ENCODE assay signal across 8 cellular contexts in genomic region chr5:134647750-134648424, GRCh38. TPM values are rescaled to one million over a fixed set of nuclear protein-coding genes. Genes with fewer than 3 reads are reported as not detected.
DNase-seq lines count a peak whose midpoint lies in the region; ATAC-seq lines count a peak whose summit lies in the region.

No MANE protein-coding gene starts in this region.

- intact Hi-C loops in left ventricle myocardium superior (cut with micrococcal nuclease), result no loop called here

- no peaks in the 10 kb centered on the region for H3K36me3 Mint-ChIP-seq in activated naive CD8-positive, alpha-beta T cell

- peak overlapping the region; percentile 98 for H3K27ac Mint-ChIP-seq in activated naive CD8-positive, alpha-beta T cell

- peak overlapping the region; percentile 95 for H3K4me3 Mint-ChIP-seq in activated naive CD8-positive, alpha-beta T cell

- DNase-seq in NCI-H1417 (lab: John Stamatoyannopoulos, UW) (peak in 2 of 3 experiments; percentile 19 to 36), NCI-H1417 treated with DMSO at 0.1 percent for 48 hours (lab: John Stamatoyannopoulos, UW) (no peak), NCI-H226 (peak; percentile 19), left ventricle myocardium superior (no peak), renal cortical epithelial cell (ENCODE audit: low read depth) (peak; percentile 90), NCI-H187 (lab: John Stamatoyannopoulos, UW) (no peak)

- H3K27me3 Mint-ChIP-seq in activated naive CD8-positive, alpha-beta T cell, result no peaks in the 10 kb centered on the region

- peaks cover 23% of the 10 kb centered on the region for H3K4me1 Mint-ChIP-seq in activated naive CD8-positive, alpha-beta T cell (ENCODE audit: low read depth)

- no peaks in the 10 kb centered on the region for H3K9me3 Mint-ChIP-seq in activated naive CD8-positive, alpha-beta T cell (ENCODE audit: low read depth)

- ATAC-seq in HG02610 (IDR thresholded peaks at IDR 0.05; ENCODE audit: unreplicated experiment) (peak; percentile 47), left ventricle myocardium superior (peak; percentile 1)

RNA-seq across cellular contexts. Expression of gene SEC24A, which starts 0.7 kb away (rescaled TPM):
- 6.8 TPM for total RNA-seq in left ventricle myocardium superior
- 25.7 and 47.5 TPM in 2 replicates for total RNA-seq in renal cortical epithelial cell

RNA-seq across cellular contexts. Expression of gene SAR1B, which starts 15.3 kb away (rescaled TPM):
- total RNA-seq in left ventricle myocardium superior, result 84.7 TPM
- 55.9 and 104 TPM in 2 replicates for total RNA-seq in renal cortical epithelial cell

Comparison
In these comparisons a context has a peak if more than half of its experiments do, and no peak if none do; other contexts are left out.
1. DNase-seq: peak in NCI-H1417 (2 of 3), NCI-H226 (single experiment) and renal cortical epithelial cell (single experiment); none in NCI-H1417 treated with DMSO at 0.1 percent for 48 hours (single experiment), left ventricle myocardium superior (single experiment) and NCI-H187 (0 of 2).